21 cellular contexts compared by ENCODE assay signal in genomic region chr5:101580591-101580990, GRCh38.
"Had no signal": no experiment of that assay in that cellular context is flagged by ENCODE, and none has a peak within 500 bp of the region (broad histone marks: within the 10 kb centered on the region; RNA-seq: fewer than 3 reads in every experiment).

No MANE protein-coding gene starts in this region.

- H3K36me3 ChIP-seq: cardiac muscle cell, sigmoid colon, vagina had no signal

- ATAC-seq: activated T-cell treated with anti-CD3 and anti-CD28 coated beads, Interleukin-2, amount 50 U/mL, for 4 hours; left cardiac atrium had no signal

- H3K4me1 ChIP-seq: sigmoid colon, testis, vagina had no signal

- H3K4me3 ChIP-seq: cardiac muscle cell, sigmoid colon, testis, vagina had no signal

- H3K27ac ChIP-seq: cardiac muscle cell, epithelial cell of prostate, sigmoid colon, testis, vagina had no signal

- DNase-seq: activated CD4-positive, alpha-beta T cell treated with anti-CD3 and anti-CD28 coated beads for 4 hours; activated CD4-positive, alpha-beta T cell treated with anti-CD3 and anti-CD28 coated beads, Interleukin-2, amount 50 U/mL, for 48 hours; activated CD4-positive, CD25-positive, alpha-beta regulatory T cell; activated CD8-positive, alpha-beta memory T cell treated with anti-CD3 and anti-CD28 coated beads, Interleukin-2, amount 50 U/mL, for 48 hours; activated naive CD4-positive, alpha-beta T cell treated with Interleukin-2 at 50 U/mL for 16 hours; activated naive CD8-positive, alpha-beta T cell treated with anti-CD3 and anti-CD28 coated beads for 36 hours; activated T-cell treated with anti-CD3 and anti-CD28 coated beads, Interleukin-2, amount 50 U/mL, for 4 hours; cortex of kidney; foreskin fibroblast; hippocampal formation; left cardiac atrium; nephron progenitor cell; nucleus accumbens; sigmoid colon; stimulated activated CD4-positive, alpha-beta T cell treated with anti-CD3 and anti-CD28 coated beads, Interleukin-4, amount 100 ng/mL, for 1 hour; stimulated activated naive CD4-positive, alpha-beta T cell; T1000; testis had no signal

- H3K9me3 ChIP-seq: sigmoid colon, testis, vagina had no signal

- H3K27me3 ChIP-seq: cardiac muscle cell, sigmoid colon, testis, vagina had no signal
